Comparison of ENCODE assay signal across 10 cellular contexts in the genomic region with DNA sequence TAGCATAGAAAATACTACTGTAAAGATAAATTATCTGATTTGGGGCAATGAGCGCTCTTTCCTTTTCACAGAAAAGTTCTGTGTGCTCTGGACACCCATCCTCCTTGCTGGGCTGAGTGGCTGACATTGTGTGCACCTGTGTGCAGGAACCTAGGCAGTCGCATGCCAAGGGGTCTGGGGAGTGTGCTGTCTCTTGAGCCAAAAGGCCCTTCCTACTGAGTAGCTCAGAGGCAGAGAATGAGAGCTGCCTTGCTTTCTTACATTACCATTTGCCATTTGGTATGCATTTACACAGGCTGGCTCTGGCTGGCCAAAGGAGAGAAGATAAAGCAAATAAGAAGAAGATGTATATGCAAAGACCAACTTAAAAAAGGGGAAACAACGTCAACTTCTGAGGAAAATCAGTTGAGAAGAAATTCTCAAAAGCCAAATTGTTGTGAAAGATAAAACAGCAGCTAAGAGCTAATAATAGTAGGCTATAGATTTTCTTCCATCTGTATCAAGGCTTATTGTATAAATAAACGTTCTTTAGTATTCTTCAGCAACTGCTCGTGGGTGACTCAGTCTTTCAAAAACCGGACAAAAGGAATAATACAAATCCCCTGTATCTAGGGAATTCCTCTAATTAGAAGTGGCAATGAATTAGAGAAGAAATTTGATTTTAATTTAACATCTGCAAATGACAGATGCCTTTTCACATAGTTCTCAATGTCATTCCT.
DNase-seq lines count a peak whose midpoint lies in the region; ATAC-seq and TF ChIP-seq lines count a peak whose summit lies in the region.
"Had no signal": no experiment of that assay in that cellular context is flagged by ENCODE, and none has a peak within 500 bp of the region (broad histone marks: within the 10 kb centered on the region; RNA-seq: fewer than 3 reads in every experiment).

No MANE protein-coding gene starts in this region.

- no peak overlapping the region for H3K27ac ChIP-seq in uterus
- H3K27ac ChIP-seq in right atrium auricular region, result no peak overlapping the region
- H3K27ac ChIP-seq: skin epidermis had no signal

- H3K4me1 ChIP-seq in uterus (no peaks in the 10 kb centered on the region), right atrium auricular region (no peaks in the 10 kb centered on the region)
- H3K4me1 ChIP-seq: Caco-2 had no signal

- peaks cover 34% of the 10 kb centered on the region for H3K4me1 Mint-ChIP-seq in activated naive CD8-positive, alpha-beta T cell (ENCODE audit: low read depth)

- no peak for TF ChIP-seq CTCF in uterus (IDR thresholded peaks at IDR 0.05)
- TF ChIP-seq CTCF in right atrium auricular region (IDR thresholded peaks at IDR 0.05), result no peak

- H3K27ac Mint-ChIP-seq in activated naive CD8-positive, alpha-beta T cell, result peak overlapping the region; percentile 75

- H3K4me3 ChIP-seq in uterus (no peak overlapping the region), right atrium auricular region (no peak overlapping the region)
- H3K4me3 ChIP-seq: skin epidermis had no signal

- ATAC-seq in GM18498 (IDR thresholded peaks at IDR 0.05; ENCODE audit: unreplicated experiment), result peak; percentile 57
- ATAC-seq in GM19395 (IDR thresholded peaks at IDR 0.05; ENCODE audit: unreplicated experiment), result peak; percentile 49
- peak; percentile 54 for ATAC-seq in HG03025 (IDR thresholded peaks at IDR 0.05; ENCODE audit: low FRiP score, unreplicated experiment)

- DNase-seq in SIG-M5 (lab: John Stamatoyannopoulos, UW) (no peak), uterus (no peak), dedifferentiated amniotic fluid mesenchymal stem cell (ENCODE audit: extremely low spot score) (no peak), right atrium auricular region (ENCODE audit: low spot score) (no peak)
- DNase-seq: Caco-2 had no signal

- H3K4me3 Mint-ChIP-seq in activated naive CD8-positive, alpha-beta T cell, result peak overlapping the region; percentile 9

- H3K27me3 Mint-ChIP-seq in activated naive CD8-positive, alpha-beta T cell, result no peaks in the 10 kb centered on the region

- H3K27me3 ChIP-seq in uterus (no peaks in the 10 kb centered on the region), right atrium auricular region (no peaks in the 10 kb centered on the region)

- no peaks in the 10 kb centered on the region for H3K9me3 Mint-ChIP-seq in activated naive CD8-positive, alpha-beta T cell (ENCODE audit: low read depth)

- H3K36me3 Mint-ChIP-seq in activated naive CD8-positive, alpha-beta T cell, result peaks cover 36% of the 10 kb centered on the region

- TF ChIP-seq POLR2A in uterus (IDR thresholded peaks at IDR 0.05), result no peak

- H3K36me3 ChIP-seq in uterus (no peaks in the 10 kb centered on the region), right atrium auricular region (peaks cover 15% of the 10 kb centered on the region)

- intact Hi-C loops in uterus (cut with DNase I; ENCODE audit: low total_unique reads), result no loop called here

- H3K9me3 ChIP-seq in uterus (no peaks in the 10 kb centered on the region), right atrium auricular region (no peaks in the 10 kb centered on the region)
- H3K9me3 ChIP-seq: Caco-2 had no signal
